In genomic region chr6:2810092-2810671, GRCh38 we compare ENCODE assay signal across 14 cellular contexts. TPM values are rescaled to one million over a fixed set of nuclear protein-coding genes. Genes with fewer than 3 reads are reported as not detected.
A peak's percentile ranks its signal among the peaks of the same experiment; 100 is the strongest.
DNase-seq lines count a peak whose midpoint lies in the region; ATAC-seq and TF ChIP-seq lines count a peak whose summit lies in the region.
"Had no signal": no experiment of that assay in that cellular context is flagged by ENCODE, and none has a peak within 500 bp of the region (broad histone marks: within the 10 kb centered on the region; RNA-seq: fewer than 3 reads in every experiment).

No MANE protein-coding gene starts in this region.

- TF ChIP-seq POLR2A in IMR-90 (IDR thresholded peaks at IDR 0.05; ENCODE audit: low read depth, low read length) = no peak

- H3K23ac ChIP-seq in IMR-90 (ENCODE audit: low read depth, low read length) = no peak overlapping the region

- peaks cover 3% of the 10 kb centered on the region; the same call in 1 of the 2 replicates for H3K9me1 ChIP-seq in IMR-90 (ENCODE audit: insufficient read depth, low read length)

- H3K27me3 ChIP-seq in IMR-90 (ENCODE audit: control insufficient read depth, insufficient read depth, low read length) = no peaks in the 10 kb centered on the region

- H3K4ac ChIP-seq in IMR-90 (ENCODE audit: low read depth, low read length) = no peak overlapping the region

- POLR2A ChIA-PET in IMR-90 (lab: Charles Lee; ENCODE audit: unreplicated experiment) = no interaction called here

- peaks cover 0 to 3% (median 0%) of the 10 kb centered on the region in 6 donors for H3K9me3 Mint-ChIP-seq in immature natural killer cell

- CTCF ChIA-PET in IMR-90 (lab: Yijun Ruan, JAX) = no interaction called here

- H3K36me3 ChIP-seq in IMR-90 (ENCODE audit: control insufficient read depth, insufficient read depth, low read length) = no peaks in the 10 kb centered on the region
- no peaks in the 10 kb centered on the region for H3K36me3 ChIP-seq in mucosa of descending colon (ENCODE audit: low read depth)

- no peak overlapping the region for H4K91ac ChIP-seq in IMR-90 (ENCODE audit: insufficient read depth, low read depth, low read length)

- intact Hi-C loops in IMR-90 (cut with micrococcal nuclease) (no loop called here), mucosa of descending colon (cut with DNase I, micrococcal nuclease) (no loop called here)

- peak; percentile 98 to 99 for DNase-seq in AML-193 (lab: John Stamatoyannopoulos, UW)
- peak; percentile 17 for DNase-seq in IMR-90
- DNase-seq in mucosa of descending colon = peak in 1 of 3 donors; percentile 48
- DNase-seq in immature natural killer cell = no peak
- no peak for DNase-seq in stimulated activated CD4-positive, alpha-beta T cell treated with anti-CD3 and anti-CD28 coated beads, Interleukin-4, amount 100 ng/mL, for 24 hours
- DNase-seq in CD1c-positive myeloid dendritic cell (ENCODE audit: extremely low spot score) = no peak
- DNase-seq in 8988T = no peak
- DNase-seq: activated CD4-positive, alpha-beta T cell treated with anti-CD3 and anti-CD28 coated beads, Interleukin-2, amount 10 ng/mL, durations not matched to agents 7 days and 5 days; H7; NCI-H526 had no signal

- in situ Hi-C loops in IMR-90 (cut with MboI; ENCODE audit: low sequenced_read_pairs) = no loop called here

- H2AK9ac ChIP-seq in IMR-90 (replicated peaks; ENCODE audit: low read depth, low read length, poor library complexity) = no peak overlapping the region

- no CpG with 5 or more reads among the region's 9 CpGs for WGBS in IMR-90 (ENCODE audit: extremely low coverage in 2 of 2, insufficient read length in 1 of 2), 2 experiments

- H3K14ac ChIP-seq in IMR-90 (replicated peaks; ENCODE audit: low read depth, low read length) = no peak overlapping the region

- BruUV-seq in IMR-90 (replicated peaks; lab: Mats Ljungman, UMichigan) = no TSS peak

- H3K9me3 ChIP-seq in IMR-90 (ENCODE audit: control insufficient read depth, insufficient read depth, low read length) (no peaks in the 10 kb centered on the region), mucosa of descending colon (no peaks in the 10 kb centered on the region)

- H3K56ac ChIP-seq in IMR-90 (ENCODE audit: extremely low read depth, insufficient read depth, low read length) = no peak overlapping the region

- H2AK5ac ChIP-seq in IMR-90 (ENCODE audit: low read depth, low read length) = no peak overlapping the region

- H2BK5ac ChIP-seq in IMR-90 (ENCODE audit: low read depth, low read length, poor library complexity, severe bottlenecking) = no peak overlapping the region

- no peak overlapping the region for H3K4me3 Mint-ChIP-seq in immature natural killer cell
- H3K4me3 Mint-ChIP-seq: activated CD4-positive, alpha-beta T cell treated with anti-CD3 and anti-CD28 coated beads, Interleukin-2, amount 10 ng/mL, durations not matched to agents 7 days and 5 days; stimulated activated naive CD8-positive, alpha-beta T cell treated with anti-CD3 and anti-CD28 coated beads, Interleukin-15, Interleukin-2, amounts not matched to agents 100 ng/mL and 50 ng/mL, for 24 hours had no signal

- H3K18ac ChIP-seq in IMR-90 (ENCODE audit: low read depth, low read length) = no peak overlapping the region

- H2BK15ac ChIP-seq in IMR-90 (ENCODE audit: low read depth, low read length) = no peak overlapping the region

- no peak overlapping the region for H2BK120ac ChIP-seq in IMR-90 (ENCODE audit: low read depth, low read length)

- H3K4me2 ChIP-seq in IMR-90 (ENCODE audit: low read depth, low read length) = no peak overlapping the region

- H3K4me1 Mint-ChIP-seq in immature natural killer cell = peaks cover 4 to 21% of the 10 kb centered on the region in 2 donors

- TF ChIP-seq CTCF in IMR-90 (conservative IDR thresholded peaks at IDR 0.05; ENCODE audit: low read depth, low read length) (no peak), mucosa of descending colon (IDR thresholded peaks at IDR 0.05) (no peak)

- no peak for TF ChIP-seq RAD21 in IMR-90 (IDR thresholded peaks at IDR 0.05; ENCODE audit: low read length)

- no peak overlapping the region for H3K27ac Mint-ChIP-seq in immature natural killer cell
- H3K27ac Mint-ChIP-seq: activated CD4-positive, alpha-beta T cell treated with anti-CD3 and anti-CD28 coated beads, Interleukin-2, amount 10 ng/mL, durations not matched to agents 7 days and 5 days; stimulated activated naive CD8-positive, alpha-beta T cell treated with anti-CD3 and anti-CD28 coated beads, Interleukin-15, Interleukin-2, amounts not matched to agents 100 ng/mL and 50 ng/mL, for 24 hours had no signal

- H3K27ac ChIP-seq in IMR-90 (ENCODE audit: insufficient read depth, low read length) (no peak overlapping the region), angular gyrus (ENCODE audit: low read depth, low read length) (peak overlapping the region; percentile 16)
- H3K27ac ChIP-seq: C4-2B had no signal

- H3K9ac ChIP-seq in IMR-90 (ENCODE audit: low read depth, low read length) = no peak overlapping the region

- 0 out of 4 replicates have a peak, but pooled peaks cover 0 to 4% of the 10 kb centered on the region in 2 experiments for H3K79me1 ChIP-seq in IMR-90 (ENCODE audit: low read depth in 1 of 2, low read length in 2 of 2)

- peaks cover 0 to 2% (median 0%) of the 10 kb centered on the region in 3 donors for H3K27me3 Mint-ChIP-seq in immature natural killer cell (ENCODE audit: low read depth in 3 of 3)
- H3K27me3 Mint-ChIP-seq: activated CD4-positive, alpha-beta T cell treated with anti-CD3 and anti-CD28 coated beads, Interleukin-2, amount 10 ng/mL, durations not matched to agents 7 days and 5 days; stimulated activated naive CD8-positive, alpha-beta T cell treated with anti-CD3 and anti-CD28 coated beads, Interleukin-15, Interleukin-2, amounts not matched to agents 100 ng/mL and 50 ng/mL, for 24 hours had no signal

- H3K36me3 Mint-ChIP-seq in immature natural killer cell = peaks cover under 1 to 10% (median 6%) of the 10 kb centered on the region in 3 donors

- no peak overlapping the region for H4K8ac ChIP-seq in IMR-90 (ENCODE audit: low read depth in 2 of 2, low read length in 2 of 2)

- no peaks in the 10 kb centered on the region for H4K20me1 ChIP-seq in IMR-90 (ENCODE audit: insufficient read depth, low read length)

- H2AFZ ChIP-seq in IMR-90 (replicated peaks; ENCODE audit: low read length, poor library complexity) = no peak overlapping the region

- dilution Hi-C loops in IMR-90 (cut with HindIII; ENCODE audit: low sequenced_read_pairs, unreplicated experiment) = no loop called here

- H3K4me1 ChIP-seq in IMR-90 (ENCODE audit: control insufficient read depth, insufficient read depth, low read length) = peaks cover 2% of the 10 kb centered on the region; the same call in 1 of the 2 replicates
- peaks cover 13% of the 10 kb centered on the region for H3K4me1 ChIP-seq in mucosa of descending colon (ENCODE audit: low read depth)

- no peak overlapping the region for H4K5ac ChIP-seq in IMR-90 (ENCODE audit: low read depth, low read length)

- ATAC-seq in IMR-90 (ENCODE audit: low read depth) = no peak
- peak; percentile 91 for ATAC-seq in mucosa of descending colon
- ATAC-seq: SK-N-SH treated with all-trans-retinoic acid at 6 μM for 48 hours had no signal

- H3K4me3 ChIP-seq in IMR-90 (ENCODE audit: insufficient read depth, low read depth, low read length) (no peak overlapping the region), mucosa of descending colon (no peak overlapping the region)

- no peak overlapping the region for H2BK20ac ChIP-seq in IMR-90 (ENCODE audit: low read depth, low read length)

TF ChIP-seq in IMR-90, 13 proteins besides CTCF, POLR2A, EP300 and RAD21:
- no peak for TF ChIP-seq BHLHE40 (IDR thresholded peaks at IDR 0.05; ENCODE audit: low read depth, low read length)
- TF ChIP-seq CEBPB (IDR thresholded peaks at IDR 0.05; ENCODE audit: low read depth, low read length) = 0 out of 2 replicates have a peak, but pooled peaks have one; percentile 14

RNA-seq across cellular contexts. Expression of gene SERPINB1, which starts 31.5 kb away (rescaled TPM):
- total RNA-seq in IMR-90 (2012; rRNA removed) (6.1 TPM in 2 replicates), mucosa of descending colon (100 to 1,000 TPM in 2 of 3 donors, 10 to 100 TPM in 1; 66.7 to 187 (median 132) TPM)
- polyA plus RNA-seq in IMR-90 (2012; rRNA removed) (7.0 and 9.1 TPM in 2 replicates), immature natural killer cell (100 to 1,000 TPM; 108 to 164 (median 162) TPM)
- polyA plus RNA-seq in IMR-90 (2012; cell fraction: cytosol; rRNA removed) = 2.8 and 2.9 TPM in 2 replicates
- polyA plus RNA-seq in IMR-90 (2012; cell fraction: nucleus; rRNA removed; ENCODE audit: low replicate concordance) = 1.4 and 6.8 TPM in 2 replicates

RNA-seq across cellular contexts. Expression of gene WRNIP1, which starts 45.0 kb away (rescaled TPM):
- total RNA-seq in IMR-90 (2012; rRNA removed) (37.2 and 47.1 TPM in 2 replicates), mucosa of descending colon (10 to 100 TPM; 39.0 to 41.1 (median 39.7) TPM)
- polyA plus RNA-seq in IMR-90 (2012; rRNA removed) (42.6 and 43.7 TPM in 2 replicates), immature natural killer cell (10 to 100 TPM; 25.5 to 43.3 (median 26.4) TPM)
- 45.5 and 55.1 TPM in 2 replicates for polyA plus RNA-seq in IMR-90 (2012; cell fraction: cytosol; rRNA removed)
- 42.3 and 49.2 TPM in 2 replicates for polyA plus RNA-seq in IMR-90 (2012; cell fraction: nucleus; rRNA removed; ENCODE audit: low replicate concordance)

RNA-seq across cellular contexts. Expression of gene MYLK4, which starts 59.5 kb away (rescaled TPM):
- total RNA-seq in IMR-90 (2012; rRNA removed) (under 0.01 TPM in 2 replicates), mucosa of descending colon (under 1 TPM; 0.41 to 0.82 (median 0.43) TPM)
- polyA plus RNA-seq in IMR-90 (2012; rRNA removed) (0.07 TPM in 2 replicates), immature natural killer cell (under 1 TPM in 2 of 3 donors, not detected in 1; 0.09 to 0.17 TPM)
- 0.02 and 0.03 TPM in 2 replicates for polyA plus RNA-seq in IMR-90 (2012; cell fraction: cytosol; rRNA removed)
- polyA plus RNA-seq in IMR-90 (2012; cell fraction: nucleus; rRNA removed; ENCODE audit: low replicate concordance) = 0.05 and 0.42 TPM in 2 replicates

Comparison
In these comparisons a context has a peak if more than half of its experiments do, and no peak if none do; other contexts are left out.
1. DNase-seq: peak in AML-193 (2 of 2) and IMR-90 (single experiment); none in immature natural killer cell (0 of 3), stimulated activated CD4-positive, alpha-beta T cell treated with anti-CD3 and anti-CD28 coated beads, Interleukin-4, amount 100 ng/mL, for 24 hours (single experiment), CD1c-positive myeloid dendritic cell (single experiment) and 8988T (single experiment).